Comparison of ENCODE assay signal across 8 cellular contexts in the genomic region with DNA sequence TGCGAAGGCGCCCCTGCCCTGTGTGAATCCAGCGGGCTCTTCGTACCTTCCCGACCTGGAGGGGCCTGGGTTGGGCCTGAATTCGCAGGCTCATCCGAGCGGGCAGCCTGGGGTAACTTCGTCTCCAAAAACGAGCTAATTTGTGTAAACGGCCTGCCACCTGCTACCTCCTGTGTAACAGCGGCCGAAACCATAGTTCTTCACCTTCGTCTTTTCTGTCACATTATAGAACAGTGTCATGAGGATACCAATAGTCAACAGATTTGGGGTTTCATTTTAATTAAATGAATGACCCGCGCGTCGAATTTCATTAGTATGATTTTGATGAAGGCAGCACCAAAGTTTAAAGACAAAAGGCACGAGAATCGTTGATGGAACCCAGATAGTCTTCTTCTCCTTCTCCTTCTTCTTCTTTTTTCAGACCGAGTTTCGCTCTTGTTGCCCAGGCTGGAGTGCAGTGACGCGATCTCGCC. TPM values are rescaled to one million over a fixed set of nuclear protein-coding genes. Genes with fewer than 3 reads are reported as not detected.
DNase-seq lines count a peak whose midpoint lies in the region; TF ChIP-seq lines count a peak whose summit lies in the region.

No MANE protein-coding gene starts in this region.

- H3K9me3 ChIP-seq in CD8-positive, alpha-beta memory T cell (ENCODE audit: low read length): no peaks in the 10 kb centered on the region
- H3K9me3 ChIP-seq in NT2/D1 (ENCODE audit: insufficient read depth, low read length) (no peaks in the 10 kb centered on the region), ovary (no peaks in the 10 kb centered on the region)

- intact Hi-C loops in ovary (cut with DNase I): loop anchor here in 1 of 4 donors (10.0 kb wide), 1 partner anchor 69 kb away; no protein-coding TSS in a partner anchor

- POLR2A ChIA-PET in CD8-positive, alpha-beta memory T cell (lab: Charles Lee): interaction anchor here (0.5 to 1.6 kb wide), 3 partner anchors 16 to 85 kb away, joined by 3 to 13 read pairs (median 6); a partner anchor contains a TSS

- H3K4me3 Mint-ChIP-seq in CD8-positive, alpha-beta memory T cell: peak overlapping the region; percentile 84 to 91 (median 87)

- peak overlapping the region; percentile 64 for H3K4me3 ChIP-seq in CD8-positive, alpha-beta memory T cell (ENCODE audit: low read length)
- peak overlapping the region; percentile 15 for H3K4me3 ChIP-seq in NT2/D1 (ENCODE audit: insufficient read length, low read depth)
- peak overlapping the region; percentile 29 for H3K4me3 ChIP-seq in epithelial cell of esophagus (ENCODE audit: low read length)
- H3K4me3 ChIP-seq in ovary: peak overlapping the region; percentile 84

- peak overlapping the region; percentile 31 for H3K27ac ChIP-seq in CD8-positive, alpha-beta memory T cell (ENCODE audit: low read depth, low read length)
- H3K27ac ChIP-seq in ovary: no peak overlapping the region

- CTCF ChIA-PET in CD8-positive, alpha-beta memory T cell (lab: Charles Lee): interaction anchor here (1.2 to 10.7 kb wide), 6 partner anchors 9 to 167 kb away, joined by 3 to 68 read pairs (median 6); a partner anchor contains a TSS

- H3K9ac ChIP-seq in NT2/D1 (ENCODE audit: insufficient read length, low read depth): peak overlapping the region; percentile 32

- peak overlapping the region in 7 of 8 donors; percentile 45 to 96 (median 77) for H3K27ac Mint-ChIP-seq in CD8-positive, alpha-beta memory T cell

- H3K36me3 ChIP-seq in CD8-positive, alpha-beta memory T cell (ENCODE audit: insufficient read depth, low read length): no peaks in the 10 kb centered on the region
- peaks cover 11% of the 10 kb centered on the region for H3K36me3 ChIP-seq in NT2/D1 (ENCODE audit: insufficient read depth, insufficient read length, low read length)
- no peaks in the 10 kb centered on the region for H3K36me3 ChIP-seq in ovary

- H3K27me3 Mint-ChIP-seq in CD8-positive, alpha-beta memory T cell: peaks cover 0 to 2% of the 10 kb centered on the region in 2 donors

- WGBS in ovary, 3 donors: 47 to 53% (median 49%) methylated on average over 25 of the region's 25 CpGs

- no peak for TF ChIP-seq POLR2A in ovary (IDR thresholded peaks at IDR 0.05)

- TF ChIP-seq CTCF in epithelial cell of esophagus (IDR thresholded peaks at IDR 0.05; ENCODE audit: insufficient read depth, low read depth, low read length, missing control alignments): no peak
- TF ChIP-seq CTCF in ovary (IDR thresholded peaks at IDR 0.05): no peak

- no peaks in the 10 kb centered on the region for H3K9me3 Mint-ChIP-seq in CD8-positive, alpha-beta memory T cell

- H3K4me1 Mint-ChIP-seq in CD8-positive, alpha-beta memory T cell: peaks cover 17 to 21% (median 20%) of the 10 kb centered on the region in 3 donors

- no peaks in the 10 kb centered on the region for H3K27me3 ChIP-seq in CD8-positive, alpha-beta memory T cell (ENCODE audit: insufficient read depth, low read length, poor library complexity, severe bottlenecking)
- H3K27me3 ChIP-seq in NT2/D1 (ENCODE audit: insufficient read depth, insufficient read length) (no peaks in the 10 kb centered on the region), ovary (no peaks in the 10 kb centered on the region)

- DNase-seq in CD8-positive, alpha-beta memory T cell: no peak
- no peak for DNase-seq in NT2/D1 (ENCODE audit: low read depth, low spot score)
- no peak for DNase-seq in epithelial cell of esophagus (ENCODE audit: low read depth)
- DNase-seq in ovary: no peak
- no peak for DNase-seq in NCI-H1417 (lab: John Stamatoyannopoulos, UW)
- no peak for DNase-seq in iPS-NIHi7 (ENCODE audit: extremely low spot score)
- no peak for DNase-seq in epidermal melanocyte (ENCODE audit: insufficient read length, low spot score)
- DNase-seq in middle frontal gyrus (ENCODE audit: extremely low spot score, low spot score): no peak

- H3K36me3 Mint-ChIP-seq in CD8-positive, alpha-beta memory T cell: peaks cover 0 to 13% (median 0%) of the 10 kb centered on the region in 3 donors

- TF ChIP-seq EP300 in ovary (IDR thresholded peaks at IDR 0.05): no peak

- peaks cover 13% of the 10 kb centered on the region for H3K4me1 ChIP-seq in CD8-positive, alpha-beta memory T cell (ENCODE audit: insufficient read depth, low read length)
- H3K4me1 ChIP-seq in NT2/D1 (ENCODE audit: insufficient read depth, insufficient read length) (no peaks in the 10 kb centered on the region), ovary (ENCODE audit: insufficient read depth) (peaks cover 2% of the 10 kb centered on the region)

RNA-seq across cellular contexts. Expression of a gene that starts 0.5 kb away (rescaled TPM):
- total RNA-seq in CD8-positive, alpha-beta memory T cell: 10 to 100 TPM; 53.4 to 56.4 TPM
- 18.2 TPM for polyA plus RNA-seq in CD8-positive, alpha-beta memory T cell
- 10 to 100 TPM; 18.8 to 38.9 (median 34.0) TPM for total RNA-seq in ovary
- polyA plus RNA-seq in ovary: 10 to 100 TPM; 20.0 to 22.3 TPM

RNA-seq across cellular contexts. Expression of a gene that starts 27.2 kb away (rescaled TPM):
- total RNA-seq in CD8-positive, alpha-beta memory T cell: 1,000 to 10,000 TPM; 1,678 to 1,690 TPM
- 2,132 TPM for polyA plus RNA-seq in CD8-positive, alpha-beta memory T cell
- 100 to 1,000 TPM; 445 to 993 (median 806) TPM for total RNA-seq in ovary
- polyA plus RNA-seq in ovary: 1,000 to 10,000 TPM in 1 of 2 donors, 100 to 1,000 TPM in 1; 775 to 1,551 TPM

Comparison
In these comparisons a context has a peak if more than half of its experiments do, and no peak if none do; other contexts are left out.
1. H3K4me3 ChIP-seq: peak in every context shown above with its lines; median percentile 84 in ovary; 64 in CD8-positive, alpha-beta memory T cell; 29 in epithelial cell of esophagus; 15 in NT2/D1.